In the genomic region with DNA sequence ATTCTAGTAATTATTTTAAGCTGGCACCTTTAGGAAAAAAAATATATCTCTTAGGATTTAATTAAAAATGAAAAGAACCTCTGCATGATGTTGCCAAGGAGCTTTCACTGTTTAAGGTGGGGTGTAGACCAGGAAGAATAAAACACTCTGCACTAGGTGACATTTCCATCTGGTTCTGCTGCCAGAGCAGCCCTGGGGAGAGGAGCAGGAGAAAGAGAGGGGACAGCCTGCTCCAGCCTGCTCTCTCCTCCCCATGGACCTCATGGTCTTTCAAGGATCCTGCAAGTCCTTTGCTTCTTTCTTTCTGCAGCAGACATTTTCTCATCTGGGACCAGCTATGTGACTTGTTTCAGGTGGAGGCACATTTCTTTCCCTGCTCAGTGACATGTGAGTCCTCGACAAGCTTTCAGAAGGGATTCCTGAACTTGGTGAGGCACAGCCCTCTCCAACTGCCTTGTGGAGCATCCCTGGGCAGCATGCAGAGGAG, we compare ENCODE assay signal across 16 cellular contexts. TPM values are rescaled to one million over a fixed set of nuclear protein-coding genes. Genes with fewer than 3 reads are reported as not detected.
DNase-seq lines count a peak whose midpoint lies in the region; ATAC-seq, FAIRE-seq and TF ChIP-seq lines count a peak whose summit lies in the region.
"Had no signal": no experiment of that assay in that cellular context is flagged by ENCODE, and none has a peak within 500 bp of the region (broad histone marks: within the 10 kb centered on the region; RNA-seq: fewer than 3 reads in every experiment).

No MANE protein-coding gene starts in this region.

- H3K27ac Mint-ChIP-seq in stimulated activated naive B cell treated with anti-CD40 and anti-IgM and Interleukin-4, amounts not matched to agents 10 μg/mL and 1 μg/mL and 100 μg/mL, for 72 hours, result no peak overlapping the region

- intact Hi-C loops in pancreas (cut with DNase I), result no loop called here

- H3K9me3 Mint-ChIP-seq in stimulated activated naive B cell treated with anti-CD40 and anti-IgM and Interleukin-4, amounts not matched to agents 10 μg/mL and 1 μg/mL and 100 μg/mL, for 72 hours, result peaks cover 0 to 1% of the 10 kb centered on the region in 2 donors

- no peaks in the 10 kb centered on the region for H3K36me3 Mint-ChIP-seq in stimulated activated naive B cell treated with anti-CD40 and anti-IgM and Interleukin-4, amounts not matched to agents 10 μg/mL and 1 μg/mL and 100 μg/mL, for 72 hours

- H3K27me3 Mint-ChIP-seq in stimulated activated naive B cell treated with anti-CD40 and anti-IgM and Interleukin-4, amounts not matched to agents 10 μg/mL and 1 μg/mL and 100 μg/mL, for 72 hours, result peaks cover 12 to 14% of the 10 kb centered on the region in 2 donors

- WGBS in pancreas, 2 donors, result 90 to 96% methylated on average over 1 of the region's 1 CpG

- ATAC-seq in RWPE2 (ENCODE audit: low read depth) (no peak), pancreas (peak in 3 of 4 donors; percentile 43 to 56 (median 48))
- ATAC-seq in stimulated activated naive B cell treated with anti-CD40 and anti-IgM and Interleukin-4, amounts not matched to agents 10 μg/mL and 1 μg/mL and 100 μg/mL, for 72 hours (replicated peaks), result no peak

- no peaks in the 10 kb centered on the region for H3K36me3 ChIP-seq in RWPE2 (ENCODE audit: low read depth)
- no peaks in the 10 kb centered on the region for H3K36me3 ChIP-seq in pancreas
- H3K36me3 ChIP-seq: HAP-1 had no signal

- no peak overlapping the region for H3K4me3 ChIP-seq in RWPE2 (ENCODE audit: severe bottlenecking)
- H3K4me3 ChIP-seq in pancreas, result no peak overlapping the region
- H3K4me3 ChIP-seq: HAP-1 had no signal

- H3K9me3 ChIP-seq in RWPE2 (ENCODE audit: severe bottlenecking), result no peaks in the 10 kb centered on the region
- H3K9me3 ChIP-seq in pancreas, result no peaks in the 10 kb centered on the region
- H3K9me3 ChIP-seq: HAP-1 had no signal

- TF ChIP-seq CTCF in RWPE2 (IDR thresholded peaks at IDR 0.05; ENCODE audit: poor library complexity, severe bottlenecking) (no peak), pancreas (IDR thresholded peaks at IDR 0.05) (no peak)

- H3K27me3 ChIP-seq in RWPE2 (ENCODE audit: insufficient read depth, poor library complexity, severe bottlenecking) (no peaks in the 10 kb centered on the region), pancreas (no peaks in the 10 kb centered on the region)

- no peak for FAIRE-seq in pancreas (lab: Jason Lieb, UNC)
- FAIRE-seq: A204.1 had no signal

- in situ Hi-C loops in Caki2 (cut with HindIII; ENCODE audit: low pct_unique_long_range_greater_than_20kb, low sequenced_read_pairs), result no loop called here

- no peak overlapping the region for H3K4me3 Mint-ChIP-seq in stimulated activated naive B cell treated with anti-CD40 and anti-IgM and Interleukin-4, amounts not matched to agents 10 μg/mL and 1 μg/mL and 100 μg/mL, for 72 hours

- H3K4me1 ChIP-seq in RWPE2 (ENCODE audit: insufficient read depth, poor library complexity, severe bottlenecking), result no peaks in the 10 kb centered on the region
- H3K4me1 ChIP-seq in pancreas, result no peaks in the 10 kb centered on the region
- H3K4me1 ChIP-seq: HAP-1 had no signal

- peaks cover 0 to 2% of the 10 kb centered on the region in 2 donors for H3K4me1 Mint-ChIP-seq in stimulated activated naive B cell treated with anti-CD40 and anti-IgM and Interleukin-4, amounts not matched to agents 10 μg/mL and 1 μg/mL and 100 μg/mL, for 72 hours

- peak overlapping the region; percentile 20 for H3K27ac ChIP-seq in RWPE2 (ENCODE audit: poor library complexity, severe bottlenecking)
- H3K27ac ChIP-seq in cingulate gyrus (ENCODE audit: low read depth, low read length), result peak overlapping the region; percentile 80
- H3K27ac ChIP-seq in pancreas, result peak overlapping the region in 1 of 4 donors; percentile 67

- peak; percentile 12 for DNase-seq in Caki2 (ENCODE audit: low read depth)
- no peak for DNase-seq in RWPE2 (ENCODE audit: low spot score)
- DNase-seq in pancreas, result no peak
- DNase-seq in amygdala (lab: John Stamatoyannopoulos, UW), result no peak
- DNase-seq in activated CD4-positive, alpha-beta T cell treated with anti-CD3 and anti-CD28 coated beads for 1 hour, result no peak
- DNase-seq in stimulated activated naive B cell treated with anti-CD40 and anti-IgM and Interleukin-4, amounts not matched to agents 10 μg/mL and 1 μg/mL and 100 μg/mL, for 72 hours, result no peak
- DNase-seq in activated CD4-positive, alpha-beta T cell treated with anti-CD3 and anti-CD28 coated beads, Interleukin-2, amount 50 U/mL, for 4 hours, result no peak
- DNase-seq: DMS153, EL, IMR-90, NCI-H187 treated with DMSO at 0.1 percent for 48 hours, NCI-H446 treated with DMSO at 0.1 percent for 48 hours, NCI-H748 treated with DMSO at 0.1 percent for 48 hours had no signal

RNA-seq across cellular contexts. Expression of a gene that starts 45.0 kb away (rescaled TPM):
- total RNA-seq in Caki2 (2014; rRNA removed; shearing (Covaris generic); ENCODE audit: low replicate concordance), result 3.9 and 34.1 TPM in 2 replicates
- 10 to 100 TPM in 1 of 6 donors, 1 to 10 TPM in 5; 3.7 to 11.9 (median 5.8) TPM for total RNA-seq in pancreas
- 1 to 10 TPM in 1 of 2 donors, under 1 TPM in 1; 0.61 to 2.1 TPM for polyA plus RNA-seq in pancreas

Comparison
In these comparisons a context has a peak if more than half of its experiments do, and no peak if none do; other contexts are left out.
1. ATAC-seq: peak in pancreas (3 of 4); none in RWPE2 (single experiment) and stimulated activated naive B cell treated with anti-CD40 and anti-IgM and Interleukin-4, amounts not matched to agents 10 μg/mL and 1 μg/mL and 100 μg/mL, for 72 hours (0 of 2).